In the genomic region with DNA sequence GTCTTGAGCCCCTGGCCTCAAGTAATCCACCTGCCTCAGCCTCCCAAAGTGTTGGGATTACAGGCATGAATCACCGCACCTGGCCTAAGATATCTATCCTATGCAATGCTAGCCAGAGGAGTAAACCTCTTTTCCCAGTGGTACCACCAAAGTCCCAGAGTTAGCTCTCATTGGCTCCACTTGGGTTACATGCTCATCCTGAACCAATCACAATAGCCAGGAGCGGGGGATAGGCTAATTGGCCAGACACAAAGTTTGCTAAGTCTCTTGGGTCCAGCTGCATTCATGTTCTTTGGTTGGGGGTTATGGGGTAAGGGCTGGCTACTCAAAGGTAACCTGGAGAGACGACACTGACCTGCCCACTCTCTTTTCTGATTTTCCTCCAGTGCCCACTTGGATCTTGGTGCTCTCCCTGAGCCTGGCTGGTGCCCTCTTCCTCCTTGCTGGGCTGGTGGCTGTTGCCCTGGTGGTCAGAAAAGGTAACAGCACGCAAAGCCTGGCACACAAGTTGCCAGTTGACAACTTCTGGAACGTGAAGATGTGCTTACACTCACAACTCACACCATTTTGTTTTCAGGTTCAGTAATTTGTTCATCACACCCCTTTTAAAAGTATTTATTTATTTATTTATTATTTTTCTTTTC, we compare ENCODE assay signal across 8 cellular contexts. TPM values are rescaled to one million over a fixed set of nuclear protein-coding genes. Genes with fewer than 3 reads are reported as not detected.
DNase-seq lines count a peak whose midpoint lies in the region; ATAC-seq and TF ChIP-seq lines count a peak whose summit lies in the region.

No MANE protein-coding gene starts in this region.

- H3K36me3 ChIP-seq in CD8-positive, alpha-beta T cell (ENCODE audit: insufficient read depth, low read length): no peaks in the 10 kb centered on the region
- no peaks in the 10 kb centered on the region for H3K36me3 ChIP-seq in HCT116 (ENCODE audit: control insufficient read depth in 1 of 2, insufficient read depth in 2 of 2, low read length in 2 of 2)
- no peaks in the 10 kb centered on the region for H3K36me3 ChIP-seq in lower lobe of right lung
- H3K36me3 ChIP-seq in tibial artery: no peaks in the 10 kb centered on the region

- H3K4me1 Mint-ChIP-seq in CD8-positive, alpha-beta T cell (ENCODE audit: low read depth): peaks cover 3% of the 10 kb centered on the region
- no peaks in the 10 kb centered on the region for H3K4me1 Mint-ChIP-seq in activated CD8-positive, alpha-beta T cell treated with anti-CD3 and anti-CD28 coated beads for 36 hours (ENCODE audit: low read depth)

- no peak overlapping the region for H3K4me2 ChIP-seq in HCT116 (ENCODE audit: low read length)

- RAD21 ChIA-PET in HCT116 (lab: Charles Lee; ENCODE audit: low non-redundant PET in 1 of 2, low total read pairs in 2 of 2, uncharacterized antibody in 2 of 2, unreplicated experiment in 2 of 2): no interaction called here

- no peaks in the 10 kb centered on the region for H3K9me3 ChIP-seq in CD8-positive, alpha-beta T cell (ENCODE audit: low read length)
- H3K9me3 ChIP-seq in HCT116 (ENCODE audit: control insufficient read depth in 1 of 2, insufficient read depth in 1 of 2, low read depth in 1 of 2, low read length in 2 of 2) (no peaks in the 10 kb centered on the region), lower lobe of right lung (no peaks in the 10 kb centered on the region), tibial artery (no peaks in the 10 kb centered on the region)

- peak; percentile 38 for ATAC-seq in CD8-positive, alpha-beta T cell
- ATAC-seq in HCT116 (peak; percentile 84), lower lobe of right lung (peak in 1 of 2 donors; percentile 59), GM19397 (IDR thresholded peaks at IDR 0.05; ENCODE audit: unreplicated experiment) (no peak)
- peak; percentile 70 for ATAC-seq in activated CD8-positive, alpha-beta T cell treated with anti-CD3 and anti-CD28 coated beads for 36 hours

- no peaks in the 10 kb centered on the region for H4K20me1 ChIP-seq in HCT116 (ENCODE audit: insufficient read depth)

- no peak overlapping the region for H3K27ac ChIP-seq in CD8-positive, alpha-beta T cell (ENCODE audit: low read depth, low read length)
- no peak overlapping the region for H3K27ac ChIP-seq in HCT116 (ENCODE audit: low read depth, low read length)
- H3K27ac ChIP-seq in lower lobe of right lung: no peak overlapping the region
- no peak overlapping the region for H3K27ac ChIP-seq in tibial artery

- H3K4me3 ChIP-seq in CD8-positive, alpha-beta T cell (ENCODE audit: low read depth, low read length): no peak overlapping the region
- no peak overlapping the region for H3K4me3 ChIP-seq in HCT116 (replicated peaks in 1 of 2; ENCODE audit: low read depth in 1 of 2, low read length in 2 of 2)
- H3K4me3 ChIP-seq in lower lobe of right lung: no peak overlapping the region
- H3K4me3 ChIP-seq in tibial artery: no peak overlapping the region

- no peaks in the 10 kb centered on the region for H3K27me3 Mint-ChIP-seq in CD8-positive, alpha-beta T cell (ENCODE audit: low read depth)
- no peaks in the 10 kb centered on the region for H3K27me3 Mint-ChIP-seq in activated CD8-positive, alpha-beta T cell treated with anti-CD3 and anti-CD28 coated beads for 36 hours

- H3K9me3 Mint-ChIP-seq in CD8-positive, alpha-beta T cell: no peaks in the 10 kb centered on the region
- H3K9me3 Mint-ChIP-seq in activated CD8-positive, alpha-beta T cell treated with anti-CD3 and anti-CD28 coated beads for 36 hours: no peaks in the 10 kb centered on the region

- no peaks in the 10 kb centered on the region for H3K36me3 Mint-ChIP-seq in CD8-positive, alpha-beta T cell
- H3K36me3 Mint-ChIP-seq in activated CD8-positive, alpha-beta T cell treated with anti-CD3 and anti-CD28 coated beads for 36 hours (ENCODE audit: low read depth): no peaks in the 10 kb centered on the region

- no peak overlapping the region for H3K9ac ChIP-seq in HCT116 (ENCODE audit: low read length)

- peak overlapping the region; percentile 93 for H2AFZ ChIP-seq in HCT116 (ENCODE audit: low read depth, low read length, poor library complexity, severe bottlenecking)

- CTCF ChIA-PET in CD8-positive, alpha-beta T cell (lab: Charles Lee): interaction anchor here (0.7 to 4.3 kb wide), 5 partner anchors 8 to 139 kb away, joined by 3 to 30 read pairs (median 4); partner anchors contain the start of genes DNM2 and TMED1
- CTCF ChIA-PET in HCT116 (lab: Charles Lee): interaction anchor here (0.8 to 5.7 kb wide), 6 partner anchors 9 to 138 kb away, joined by 3 to 47 read pairs (median 9); partner anchors contain the start of genes DNM2 and TMED1
- CTCF ChIA-PET in activated CD8-positive, alpha-beta T cell treated with anti-CD3 and anti-CD28 coated beads for 36 hours (lab: Charles Lee): interaction anchor here (1.1 to 10.9 kb wide), 8 partner anchors 12 to 137 kb away, joined by 3 to 137 read pairs (median 12); partner anchors contain the start of genes CARM1, DNM2 and TMED1

- POLR2A ChIA-PET in CD8-positive, alpha-beta T cell (lab: Charles Lee): interaction anchor here (1.2 kb wide), 1 partner anchor 8 kb away, joined by 5 read pairs; no protein-coding TSS in a partner anchor
- POLR2A ChIA-PET in HCT116 (lab: Charles Lee): no interaction called here
- POLR2A ChIA-PET in activated CD8-positive, alpha-beta T cell treated with anti-CD3 and anti-CD28 coated beads for 36 hours (lab: Charles Lee): no interaction called here

- H3K4me1 ChIP-seq in CD8-positive, alpha-beta T cell (ENCODE audit: insufficient read depth, low read length): no peaks in the 10 kb centered on the region
- peaks cover 2 to 23% of the 10 kb centered on the region in 2 experiments; a peak in 2 of 4 replicates for H3K4me1 ChIP-seq in HCT116 (ENCODE audit: control insufficient read depth in 1 of 2, insufficient read depth in 2 of 2, low read length in 2 of 2)
- H3K4me1 ChIP-seq in lower lobe of right lung: no peaks in the 10 kb centered on the region
- no peaks in the 10 kb centered on the region for H3K4me1 ChIP-seq in tibial artery

- no peak overlapping the region for H3K27ac Mint-ChIP-seq in CD8-positive, alpha-beta T cell
- no peak overlapping the region for H3K27ac Mint-ChIP-seq in activated CD8-positive, alpha-beta T cell treated with anti-CD3 and anti-CD28 coated beads for 36 hours

- DNase-seq in CD8-positive, alpha-beta T cell: peak in 1 of 7 experiments; percentile 20
- no peak for DNase-seq in HCT116 (ENCODE audit: low read depth, low spot score)
- DNase-seq in activated CD8-positive, alpha-beta T cell treated with anti-CD3 and anti-CD28 coated beads for 36 hours: peak; percentile 53
- no peak for DNase-seq in lower lobe of right lung
- DNase-seq in HuH-7 (ENCODE audit: low spot score): no peak
- no peak for DNase-seq in retina
- no peak for DNase-seq in tibial artery

- peak; percentile 14; the same call in 1 of the 2 replicates for TF ChIP-seq RAD21 in HCT116 (IDR thresholded peaks at IDR 0.05; ENCODE audit: low read depth)

- H3K27me3 ChIP-seq in CD8-positive, alpha-beta T cell (ENCODE audit: insufficient read depth, low read length): no peaks in the 10 kb centered on the region
- H3K27me3 ChIP-seq in HCT116 (ENCODE audit: insufficient read depth, low read length) (no peaks in the 10 kb centered on the region), lower lobe of right lung (ENCODE audit: low read depth) (no peaks in the 10 kb centered on the region), tibial artery (no peaks in the 10 kb centered on the region)

- H3K79me2 ChIP-seq in HCT116 (ENCODE audit: insufficient read depth, low read length): no peaks in the 10 kb centered on the region

- no TSS peak for BruUV-seq in HCT116 (replicated peaks; lab: Mats Ljungman, UMichigan)

- intact Hi-C loops in CD8-positive, alpha-beta T cell (cut with DNase I, micrococcal nuclease): no loop called here
- intact Hi-C loops in HCT116 (cut with micrococcal nuclease) (no loop called here), lower lobe of right lung (cut with DNase I) (no loop called here), tibial artery (cut with DNase I; ENCODE audit: low total_unique reads) (no loop called here)
- intact Hi-C loops in activated CD8-positive, alpha-beta T cell treated with anti-CD3 and anti-CD28 coated beads for 36 hours (cut with micrococcal nuclease): no loop called here

- H3K4me3 Mint-ChIP-seq in CD8-positive, alpha-beta T cell: no peak overlapping the region
- H3K4me3 Mint-ChIP-seq in activated CD8-positive, alpha-beta T cell treated with anti-CD3 and anti-CD28 coated beads for 36 hours: no peak overlapping the region

- peak; percentile 43 for TF ChIP-seq CTCF in CD8-positive, alpha-beta T cell (IDR thresholded peaks at IDR 0.05)
- TF ChIP-seq CTCF in HCT116 (IDR thresholded peaks at IDR 0.05 in 2 of 3, conservative IDR thresholded peaks at IDR 0.05 in 1 of 3; ENCODE audit: borderline replicate concordance in 1 of 3, insufficient read depth in 1 of 3, low read depth in 2 of 3, low read length in 2 of 3) (peak; percentile 23 to 84 (median 70); a peak in 5 of 6 replicates), lower lobe of right lung (IDR thresholded peaks at IDR 0.05) (peak; percentile 48), tibial artery (IDR thresholded peaks at IDR 0.05) (peak in 1 of 2 experiments; percentile 25)
- peak; percentile 64 for TF ChIP-seq CTCF in activated CD8-positive, alpha-beta T cell treated with anti-CD3 and anti-CD28 coated beads for 36 hours (IDR thresholded peaks at IDR 0.05)

- TF ChIP-seq POLR2A in HCT116 (IDR thresholded peaks at IDR 0.05; ENCODE audit: borderline replicate concordance, extremely low read depth, insufficient read depth, insufficient read length): no peak

- H3K9me2 ChIP-seq in HCT116 (ENCODE audit: insufficient read depth): no peaks in the 10 kb centered on the region

TF ChIP-seq in HCT116, 20 proteins besides CTCF, POLR2A, EP300 and RAD21:
- no peak for TF ChIP-seq CEBPB (IDR thresholded peaks at IDR 0.05; ENCODE audit: low read depth)

RNA-seq across cellular contexts. Expression of gene C19orf38, which starts 7.8 kb away (rescaled TPM):
- not detected for total RNA-seq in CD8-positive, alpha-beta T cell
- total RNA-seq in HCT116 (2021; ENCODE audit: unreplicated experiment) (0.74 TPM), lower lobe of right lung (11.7 TPM)
- 0.17 and 0.42 TPM in 2 replicates for polyA plus RNA-seq in HCT116 (2012)
- total RNA-seq in activated CD8-positive, alpha-beta T cell treated with anti-CD3 and anti-CD28 coated beads for 36 hours: 1 to 10 TPM; 1.2 to 1.3 TPM

RNA-seq across cellular contexts. Expression of gene CARM1, which starts 15.4 kb away (rescaled TPM):
- 10 to 100 TPM; 18.1 to 21.3 TPM for total RNA-seq in CD8-positive, alpha-beta T cell
- total RNA-seq in HCT116 (2021; ENCODE audit: unreplicated experiment): 103 TPM
- 92.2 and 98.1 TPM in 2 replicates for polyA plus RNA-seq in HCT116 (2012)
- total RNA-seq in activated CD8-positive, alpha-beta T cell treated with anti-CD3 and anti-CD28 coated beads for 36 hours: 10 to 100 TPM; 95.1 to 95.4 TPM
- 27.5 TPM for total RNA-seq in lower lobe of right lung

RNA-seq across cellular contexts. Expression of gene TMED1, which starts 20.0 kb away (rescaled TPM):
- 10 to 100 TPM in 1 of 2 experiments, 1 to 10 TPM in 1; 8.2 to 13.5 TPM for total RNA-seq in CD8-positive, alpha-beta T cell
- 26.3 TPM for total RNA-seq in HCT116 (2021; ENCODE audit: unreplicated experiment)
- polyA plus RNA-seq in HCT116 (2012): 43.7 and 46.8 TPM in 2 replicates
- total RNA-seq in activated CD8-positive, alpha-beta T cell treated with anti-CD3 and anti-CD28 coated beads for 36 hours: 10 to 100 TPM; 12.9 to 15.0 TPM
- 23.5 TPM for total RNA-seq in lower lobe of right lung
